Comparison of ENCODE assay signal across 19 cellular contexts in the genomic region with DNA sequence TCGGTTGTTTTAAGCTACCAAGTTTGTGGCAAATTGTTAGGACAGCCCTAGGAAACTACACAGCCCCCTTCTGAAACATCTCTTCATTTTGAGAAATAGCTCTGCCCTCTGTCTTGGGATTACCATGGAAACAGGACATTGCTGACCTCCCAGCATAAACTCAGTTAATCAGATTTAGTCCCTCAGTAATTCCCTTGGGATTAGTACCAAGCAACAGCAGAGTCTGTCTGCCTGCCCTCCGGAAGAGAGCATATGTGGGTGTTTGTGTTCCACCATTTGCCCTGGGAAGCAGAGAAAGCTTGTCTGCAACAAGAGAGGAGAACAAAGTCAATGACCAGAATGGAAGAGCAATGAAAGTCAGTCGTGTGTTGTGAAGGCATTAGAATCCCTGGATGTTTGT. TPM values are rescaled to one million over a fixed set of nuclear protein-coding genes. Genes with fewer than 3 reads are reported as not detected.
"Had no signal": no experiment of that assay in that cellular context is flagged by ENCODE, and none has a peak within 500 bp of the region (broad histone marks: within the 10 kb centered on the region; RNA-seq: fewer than 3 reads in every experiment).

No MANE protein-coding gene starts in this region.

- H3K27ac Mint-ChIP-seq: natural killer cell had no signal

- H3K36me3 Mint-ChIP-seq: natural killer cell had no signal

- H3K36me3 ChIP-seq: gastroesophageal sphincter, sigmoid colon, stomach, thoracic aorta had no signal

- H3K9me3 ChIP-seq: gastroesophageal sphincter, psoas muscle, sigmoid colon, stomach, thoracic aorta had no signal

- H3K4me3 Mint-ChIP-seq: central memory CD8-positive, alpha-beta T cell; natural killer cell had no signal

- ATAC-seq: esophagus mucosa, gastroesophageal sphincter, natural killer cell, psoas muscle had no signal

- H3K4me3 ChIP-seq: dorsolateral prefrontal cortex, gastroesophageal sphincter, psoas muscle, sigmoid colon, skin epidermis, stomach, thoracic aorta had no signal

- H3K4me1 Mint-ChIP-seq: central memory CD8-positive, alpha-beta T cell; natural killer cell had no signal

- H3K9me3 Mint-ChIP-seq: central memory CD8-positive, alpha-beta T cell; natural killer cell had no signal

- H3K4me1 ChIP-seq: gastroesophageal sphincter, psoas muscle, sigmoid colon, stomach had no signal

- H3K27ac ChIP-seq: dorsolateral prefrontal cortex, gastroesophageal sphincter, psoas muscle, sigmoid colon, skin epidermis, stomach, thoracic aorta had no signal

- DNase-seq: cortex of kidney; dorsolateral prefrontal cortex; effector memory CD4-positive, alpha-beta T cell; foreskin fibroblast; natural killer cell; psoas muscle; retina; sigmoid colon; stimulated activated CD4-positive, alpha-beta T cell treated with anti-CD3 and anti-CD28 coated beads, Interleukin-12 subunit alpha, Interleukin-12 subunit beta, amount 100 ng/mL, for 4 hours; stimulated activated naive CD4-positive, alpha-beta T cell; stomach; substantia nigra; trophoblast cell had no signal

- H3K27me3 ChIP-seq: gastroesophageal sphincter, sigmoid colon, stomach had no signal

RNA-seq across cellular contexts. Expression of a gene that starts 39.9 kb away (rescaled TPM):
- total RNA-seq: myocyte, natural killer cell had no signal
